In the genomic region with DNA sequence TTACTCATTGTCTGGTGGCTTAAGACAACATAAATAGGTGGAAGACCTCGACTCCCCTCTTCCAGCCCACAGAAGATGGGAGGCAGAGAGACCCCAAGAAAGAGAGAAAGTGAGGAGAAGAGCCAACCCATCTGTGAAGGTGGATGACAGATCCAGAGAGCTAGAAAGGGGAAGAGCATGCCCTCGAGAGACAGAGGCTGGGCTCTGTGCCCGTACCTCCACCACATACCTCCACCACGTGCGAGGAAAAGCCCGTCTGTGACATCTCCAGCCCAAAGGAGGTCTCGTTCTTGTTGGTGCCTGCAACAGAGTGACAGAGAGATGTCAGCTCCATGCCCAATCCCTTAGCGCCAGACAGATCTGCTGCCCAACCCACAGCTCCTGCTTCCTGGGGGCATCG, we compare ENCODE assay signal across 15 cellular contexts.
DNase-seq lines count a peak whose midpoint lies in the region; ATAC-seq and TF ChIP-seq lines count a peak whose summit lies in the region.
"Had no signal": no experiment of that assay in that cellular context is flagged by ENCODE, and none has a peak within 500 bp of the region (broad histone marks: within the 10 kb centered on the region; RNA-seq: fewer than 3 reads in every experiment).

No MANE protein-coding gene starts in this region.

- no peak overlapping the region for H3K27ac ChIP-seq in HCT116 (ENCODE audit: low read depth, low read length)
- H3K27ac ChIP-seq in ascending aorta = peak overlapping the region; percentile 96 to 98
- H3K27ac ChIP-seq in mesenchymal stem cell (ENCODE audit: low read length, poor library complexity, severe bottlenecking) = peak overlapping the region; percentile 20
- peak overlapping the region; percentile 94 to 95 for H3K27ac ChIP-seq in tibial artery

- peak overlapping the region; percentile 74 for H2AK5ac ChIP-seq in mesenchymal stem cell (ENCODE audit: low read length, severe bottlenecking)

- H3K4me1 ChIP-seq in HCT116 (ENCODE audit: control insufficient read depth in 1 of 2, insufficient read depth in 2 of 2, low read length in 2 of 2) (peaks cover 14 to 51% of the 10 kb centered on the region in 2 experiments), ascending aorta (peaks cover 12 to 47% of the 10 kb centered on the region in 2 donors), mesenchymal stem cell (ENCODE audit: control insufficient read depth, insufficient read depth, low read depth, low read length) (peaks cover 23% of the 10 kb centered on the region), tibial artery (peaks cover 9 to 83% (median 72%) of the 10 kb centered on the region in 4 donors)

- H4K20me1 ChIP-seq in HCT116 (ENCODE audit: insufficient read depth) = no peaks in the 10 kb centered on the region

- H2AFZ ChIP-seq in HCT116 (ENCODE audit: low read depth, low read length, poor library complexity, severe bottlenecking) (no peak overlapping the region), mesenchymal stem cell (ENCODE audit: low read depth, low read length) (no peak overlapping the region)

- H2BK12ac ChIP-seq in mesenchymal stem cell (ENCODE audit: low read length in 2 of 2) = peak overlapping the region; percentile 92 to 93

- peak overlapping the region in 1 of 2 experiments; percentile 39 for H3K14ac ChIP-seq in mesenchymal stem cell (ENCODE audit: low read length in 2 of 2)

- no peaks in the 10 kb centered on the region for H3K79me2 ChIP-seq in HCT116 (ENCODE audit: insufficient read depth, low read length)

- POLR2A ChIA-PET in HCT116 (lab: Charles Lee) = no interaction called here

- no peaks in the 10 kb centered on the region for H3K36me3 ChIP-seq in HCT116 (ENCODE audit: control insufficient read depth in 1 of 2, insufficient read depth in 2 of 2, low read length in 2 of 2)
- H3K36me3 ChIP-seq in ascending aorta = peaks cover 33 to 73% of the 10 kb centered on the region in 2 donors
- H3K36me3 ChIP-seq in mesenchymal stem cell (ENCODE audit: control insufficient read depth in 1 of 2, insufficient read depth in 2 of 2, low read depth in 1 of 2, low read length in 2 of 2) = peaks cover 4 to 69% of the 10 kb centered on the region in 2 experiments
- H3K36me3 ChIP-seq in tibial artery = peaks cover 7 to 22% (median 7%) of the 10 kb centered on the region in 3 donors

- H4K8ac ChIP-seq in mesenchymal stem cell (ENCODE audit: low read length) = peak overlapping the region; percentile 79

- no peak overlapping the region for H3K9ac ChIP-seq in HCT116 (ENCODE audit: low read length)
- no peak overlapping the region for H3K9ac ChIP-seq in mesenchymal stem cell (ENCODE audit: low read length)

- no peak overlapping the region for H3K4me3 ChIP-seq in HCT116 (replicated peaks in 1 of 2; ENCODE audit: low read depth in 1 of 2, low read length in 2 of 2)
- H3K4me3 ChIP-seq in ascending aorta = no peak overlapping the region
- H3K4me3 ChIP-seq in mesenchymal stem cell (ENCODE audit: insufficient read depth in 1 of 2, low read depth in 1 of 2, low read length in 2 of 2) = no peak overlapping the region
- H3K4me3 ChIP-seq in tibial artery = no peak overlapping the region

- ATAC-seq in HCT116 = no peak

- no peaks in the 10 kb centered on the region for H3K27me3 ChIP-seq in HCT116 (ENCODE audit: insufficient read depth, low read length)
- no peaks in the 10 kb centered on the region for H3K27me3 ChIP-seq in ascending aorta
- no peaks in the 10 kb centered on the region for H3K27me3 ChIP-seq in mesenchymal stem cell (ENCODE audit: control insufficient read depth in 1 of 2, insufficient read depth in 1 of 2, low read length in 2 of 2)
- H3K27me3 ChIP-seq in tibial artery = no peaks in the 10 kb centered on the region

- H3K18ac ChIP-seq in mesenchymal stem cell (ENCODE audit: low read depth in 1 of 2, low read length in 2 of 2) = peak overlapping the region; percentile 69 to 95

- H2BK5ac ChIP-seq in mesenchymal stem cell (ENCODE audit: low read depth, low read length, poor library complexity, severe bottlenecking) = no peak overlapping the region

- intact Hi-C loops in HCT116 (cut with micrococcal nuclease) = no loop called here
- intact Hi-C loops in ascending aorta (cut with DNase I) = no loop called here
- intact Hi-C loops in tibial artery (cut with DNase I; ENCODE audit: low total_unique reads) = no loop called here

- CTCF ChIA-PET in HCT116 (lab: Charles Lee) = interaction anchor here (0.7 kb wide), 1 partner anchor 42 kb away, joined by 3 read pairs; no protein-coding TSS in a partner anchor

- H2BK15ac ChIP-seq in mesenchymal stem cell (ENCODE audit: low read depth, poor library complexity, severe bottlenecking) = no peak overlapping the region

- H4K91ac ChIP-seq in mesenchymal stem cell (ENCODE audit: low read length) = peak overlapping the region; percentile 70

- H3K4me2 ChIP-seq in HCT116 (ENCODE audit: low read length) = peak overlapping the region; percentile 10; the same call in 1 of the 2 replicates
- no peak overlapping the region for H3K4me2 ChIP-seq in mesenchymal stem cell (ENCODE audit: low read length, poor library complexity, severe bottlenecking)

- 93% methylated on average over 9 of the region's 9 CpGs for WGBS in mesenchymal stem cell

- H2BK120ac ChIP-seq in mesenchymal stem cell (ENCODE audit: low read depth, low read length) = peak overlapping the region; percentile 29

- no peaks in the 10 kb centered on the region for H3K9me2 ChIP-seq in HCT116 (ENCODE audit: insufficient read depth)

- no TSS peak for BruUV-seq in HCT116 (replicated peaks; lab: Mats Ljungman, UMichigan)

- no peak overlapping the region for H3K23ac ChIP-seq in mesenchymal stem cell (ENCODE audit: low read length in 2 of 2)

- TF ChIP-seq CTCF in HCT116 (IDR thresholded peaks at IDR 0.05 in 2 of 3, conservative IDR thresholded peaks at IDR 0.05 in 1 of 3; ENCODE audit: borderline replicate concordance in 1 of 3, insufficient read depth in 1 of 3, low read depth in 2 of 3, low read length in 2 of 3) = no peak
- no peak for TF ChIP-seq CTCF in ascending aorta (IDR thresholded peaks at IDR 0.05)
- TF ChIP-seq CTCF in tibial artery (IDR thresholded peaks at IDR 0.05) = no peak

- RAD21 ChIA-PET in HCT116 (lab: Charles Lee; ENCODE audit: low non-redundant PET in 1 of 2, low total read pairs in 2 of 2, uncharacterized antibody in 2 of 2, unreplicated experiment in 2 of 2) = no interaction called here

- H3K9me3 ChIP-seq in HCT116 (ENCODE audit: control insufficient read depth in 1 of 2, insufficient read depth in 1 of 2, low read depth in 1 of 2, low read length in 2 of 2) (no peaks in the 10 kb centered on the region), ascending aorta (no peaks in the 10 kb centered on the region), mesenchymal stem cell (ENCODE audit: control insufficient read depth, low read length) (no peaks in the 10 kb centered on the region), tibial artery (no peaks in the 10 kb centered on the region)

- DNase-seq in HCT116 (ENCODE audit: low read depth, low spot score) (no peak), ascending aorta (ENCODE audit: low spot score in 2 of 2) (no peak), mesenchymal stem cell (no peak), tibial artery (no peak), NCI-H2227 treated with DMSO at 0.1 percent for 48 hours (lab: John Stamatoyannopoulos, UW) (no peak), NCI-H2196 (lab: John Stamatoyannopoulos, UW; ENCODE audit: unreplicated experiment) (no peak)
- no peak for DNase-seq in activated CD8-positive, alpha-beta memory T cell treated with anti-CD3 and anti-CD28 coated beads, Interleukin-2, amount 50 U/mL, for 48 hours
- DNase-seq: ACHN, AML-193, DMS79 treated with DMSO at 0.1 percent for 48 hours, KBM-7, MV-4-11, NCI-H1694 treated with DMSO at 0.1 percent for 48 hours, NCI-H82, SIG-M5 had no signal

- no peak for TF ChIP-seq POLR2A in HCT116 (IDR thresholded peaks at IDR 0.05; ENCODE audit: borderline replicate concordance, extremely low read depth, insufficient read depth, insufficient read length)

- peaks cover 4% of the 10 kb centered on the region for H3K79me1 ChIP-seq in mesenchymal stem cell (replicated peaks; ENCODE audit: low read length, poor library complexity, severe bottlenecking)

- TF ChIP-seq RAD21 in HCT116 (IDR thresholded peaks at IDR 0.05; ENCODE audit: low read depth) = no peak

- peak overlapping the region; percentile 20 to 71 for H3K4ac ChIP-seq in mesenchymal stem cell (ENCODE audit: low read depth in 1 of 2, low read length in 2 of 2)

TF ChIP-seq in HCT116, 20 proteins besides CTCF, POLR2A, EP300 and RAD21 (continues in another document):
- TF ChIP-seq, protein P1, sequence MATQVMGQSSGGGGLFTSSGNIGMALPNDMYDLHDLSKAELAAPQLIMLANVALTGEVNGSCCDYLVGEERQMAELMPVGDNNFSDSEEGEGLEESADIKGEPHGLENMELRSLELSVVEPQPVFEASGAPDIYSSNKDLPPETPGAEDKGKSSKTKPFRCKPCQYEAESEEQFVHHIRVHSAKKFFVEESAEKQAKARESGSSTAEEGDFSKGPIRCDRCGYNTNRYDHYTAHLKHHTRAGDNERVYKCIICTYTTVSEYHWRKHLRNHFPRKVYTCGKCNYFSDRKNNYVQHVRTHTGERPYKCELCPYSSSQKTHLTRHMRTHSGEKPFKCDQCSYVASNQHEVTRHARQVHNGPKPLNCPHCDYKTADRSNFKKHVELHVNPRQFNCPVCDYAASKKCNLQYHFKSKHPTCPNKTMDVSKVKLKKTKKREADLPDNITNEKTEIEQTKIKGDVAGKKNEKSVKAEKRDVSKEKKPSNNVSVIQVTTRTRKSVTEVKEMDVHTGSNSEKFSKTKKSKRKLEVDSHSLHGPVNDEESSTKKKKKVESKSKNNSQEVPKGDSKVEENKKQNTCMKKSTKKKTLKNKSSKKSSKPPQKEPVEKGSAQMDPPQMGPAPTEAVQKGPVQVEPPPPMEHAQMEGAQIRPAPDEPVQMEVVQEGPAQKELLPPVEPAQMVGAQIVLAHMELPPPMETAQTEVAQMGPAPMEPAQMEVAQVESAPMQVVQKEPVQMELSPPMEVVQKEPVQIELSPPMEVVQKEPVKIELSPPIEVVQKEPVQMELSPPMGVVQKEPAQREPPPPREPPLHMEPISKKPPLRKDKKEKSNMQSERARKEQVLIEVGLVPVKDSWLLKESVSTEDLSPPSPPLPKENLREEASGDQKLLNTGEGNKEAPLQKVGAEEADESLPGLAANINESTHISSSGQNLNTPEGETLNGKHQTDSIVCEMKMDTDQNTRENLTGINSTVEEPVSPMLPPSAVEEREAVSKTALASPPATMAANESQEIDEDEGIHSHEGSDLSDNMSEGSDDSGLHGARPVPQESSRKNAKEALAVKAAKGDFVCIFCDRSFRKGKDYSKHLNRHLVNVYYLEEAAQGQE (IDR thresholded peaks at IDR 0.05; ENCODE audit: low read depth) = no peak
- TF ChIP-seq ZNF274 (IDR thresholded peaks at IDR 0.05; ENCODE audit: low read depth, low read length) = no peak
- no peak for TF ChIP-seq SP1 (IDR thresholded peaks at IDR 0.05; ENCODE audit: low read depth)
- no peak for TF ChIP-seq EGR1 (IDR thresholded peaks at IDR 0.05; ENCODE audit: low read depth)
- TF ChIP-seq CBX3 (IDR thresholded peaks at IDR 0.05; ENCODE audit: low read depth) = no peak
- TF ChIP-seq SIN3A (IDR thresholded peaks at IDR 0.05; ENCODE audit: low read depth) = no peak
- no peak for TF ChIP-seq FOSL1 (IDR thresholded peaks at IDR 0.05; ENCODE audit: low read depth)
- no peak for TF ChIP-seq CEBPB (IDR thresholded peaks at IDR 0.05; ENCODE audit: low read depth)
- TF ChIP-seq EZH2phosphoT487 (IDR thresholded peaks at IDR 0.05; ENCODE audit: borderline replicate concordance) = no peak
